29 cellular contexts compared by ENCODE assay signal in the genomic region with DNA sequence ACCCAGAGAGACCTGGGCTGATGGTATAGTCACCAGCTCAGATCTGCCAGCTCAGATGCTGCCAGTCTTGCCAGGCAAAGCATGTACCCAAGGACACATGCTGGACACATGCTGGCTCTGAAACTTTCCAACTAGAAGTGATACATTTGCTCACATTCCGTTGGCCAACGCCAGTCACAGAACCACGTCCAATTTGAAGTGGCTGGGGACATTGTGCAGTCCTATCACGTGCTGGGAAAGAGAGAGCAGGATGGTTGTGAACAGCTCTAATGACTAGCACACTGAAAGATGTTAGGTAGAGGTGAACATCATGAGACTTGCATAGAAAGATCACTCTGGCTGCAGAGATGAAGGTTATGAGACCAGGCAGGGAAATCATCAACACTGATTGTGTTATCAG.
"Had no signal": no experiment of that assay in that cellular context is flagged by ENCODE, and none has a peak within 500 bp of the region (broad histone marks: within the 10 kb centered on the region; RNA-seq: fewer than 3 reads in every experiment).

No MANE protein-coding gene starts in this region.

- H3K36me3 ChIP-seq: suprapubic skin, tibial nerve had no signal

- H3K36me3 Mint-ChIP-seq: activated CD4-positive, alpha-beta memory T cell treated with anti-CD3 and anti-CD28 coated beads for 36 hours; activated naive CD4-positive, alpha-beta T cell treated with anti-CD3 and anti-CD28 coated beads, Interleukin-2, amount 10 ng/mL, durations not matched to agents 7 days and 5 days; activated naive CD8-positive, alpha-beta T cell treated with anti-CD3 and anti-CD28 coated beads, Interleukin-2, amount 10 ng/mL, durations not matched to agents 7 days and 5 days; naive thymus-derived CD4-positive, alpha-beta T cell had no signal

- H3K4me3 ChIP-seq: ascending aorta, psoas muscle, suprapubic skin, tibial nerve had no signal

- FAIRE-seq: islet of Langerhans, TTC549 had no signal

- H3K9ac ChIP-seq: parathyroid adenoma had no signal

- H3K27ac ChIP-seq: ascending aorta, parathyroid adenoma, psoas muscle, suprapubic skin, tibial nerve, VCaP had no signal

- H2AFZ ChIP-seq: parathyroid adenoma had no signal

- H3K9me3 Mint-ChIP-seq: activated naive CD4-positive, alpha-beta T cell treated with anti-CD3 and anti-CD28 coated beads, Interleukin-2, amount 10 ng/mL, durations not matched to agents 7 days and 5 days; activated naive CD8-positive, alpha-beta T cell treated with anti-CD3 and anti-CD28 coated beads, Interleukin-2, amount 10 ng/mL, durations not matched to agents 7 days and 5 days; neural crest cell had no signal

- H3K79me2 ChIP-seq: parathyroid adenoma had no signal

- H3K27me3 ChIP-seq: ascending aorta, tibial nerve had no signal

- H3K27ac Mint-ChIP-seq: activated CD4-positive, alpha-beta memory T cell treated with anti-CD3 and anti-CD28 coated beads for 36 hours; activated naive CD4-positive, alpha-beta T cell treated with anti-CD3 and anti-CD28 coated beads, Interleukin-2, amount 10 ng/mL, durations not matched to agents 7 days and 5 days; activated naive CD8-positive, alpha-beta T cell treated with anti-CD3 and anti-CD28 coated beads, Interleukin-2, amount 10 ng/mL, durations not matched to agents 7 days and 5 days; dendritic cell treated with granulocyte-macrophage colony-stimulating factor and Interleukin-4, amounts not matched to agents 40 ng/mL and 50 ng/mL, for 4 days; endodermal cell; naive thymus-derived CD4-positive, alpha-beta T cell; T-helper 1 cell treated with Interleukin-12 subunit alpha and Interleukin-12 subunit beta and Interleukin-4 antibody, amounts not matched to agents 30 μg/mL and 1 μg/mL, for 36 hours had no signal

- DNase-seq: activated CD4-positive, alpha-beta memory T cell treated with anti-CD3 and anti-CD28 coated beads for 36 hours; activated CD4-positive, alpha-beta T cell treated with anti-CD3 and anti-CD28 coated beads for 4 hours; activated CD8-positive, alpha-beta memory T cell treated with anti-CD3 and anti-CD28 coated beads, Interleukin-2, amount 50 U/mL, for 4 hours; activated gamma-delta T cell; activated naive CD4-positive, alpha-beta T cell treated with anti-CD3 and anti-CD28 coated beads, Interleukin-2, amount 10 ng/mL, durations not matched to agents 7 days and 5 days; activated naive CD8-positive, alpha-beta T cell treated with anti-CD3 and anti-CD28 coated beads, Interleukin-2, amount 10 ng/mL, durations not matched to agents 7 days and 5 days; activated T-cell treated with anti-CD3 and anti-CD28 coated beads, Interleukin-2, amount 50 U/mL, for 1 hour; endodermal cell; foreskin melanocyte; midbrain; naive thymus-derived CD4-positive, alpha-beta T cell; occipital lobe; psoas muscle; stimulated activated CD4-positive, alpha-beta T cell treated with anti-CD3 and anti-CD28 coated beads, Interleukin-15, amount 100 ng/mL, for 24 hours; stimulated activated CD4-positive, alpha-beta T cell treated with anti-CD3 and anti-CD28 coated beads, Interleukin-2, amount 100 ng/mL, for 24 hours; stimulated activated naive CD4-positive, alpha-beta T cell; SW 1271; T-helper 9 cell had no signal

- H3K4me3 Mint-ChIP-seq: activated CD4-positive, alpha-beta memory T cell treated with anti-CD3 and anti-CD28 coated beads for 36 hours; activated naive CD4-positive, alpha-beta T cell treated with anti-CD3 and anti-CD28 coated beads, Interleukin-2, amount 10 ng/mL, durations not matched to agents 7 days and 5 days; activated naive CD8-positive, alpha-beta T cell treated with anti-CD3 and anti-CD28 coated beads, Interleukin-2, amount 10 ng/mL, durations not matched to agents 7 days and 5 days; central memory CD8-positive, alpha-beta T cell; dendritic cell treated with granulocyte-macrophage colony-stimulating factor and Interleukin-4, amounts not matched to agents 40 ng/mL and 50 ng/mL, for 4 days; endodermal cell; naive thymus-derived CD4-positive, alpha-beta T cell; neural crest cell; T-helper 1 cell treated with Interleukin-12 subunit alpha and Interleukin-12 subunit beta and Interleukin-4 antibody, amounts not matched to agents 30 μg/mL and 1 μg/mL, for 36 hours had no signal

- H3K4me1 Mint-ChIP-seq: activated naive CD4-positive, alpha-beta T cell treated with anti-CD3 and anti-CD28 coated beads, Interleukin-2, amount 10 ng/mL, durations not matched to agents 7 days and 5 days; activated naive CD8-positive, alpha-beta T cell treated with anti-CD3 and anti-CD28 coated beads, Interleukin-2, amount 10 ng/mL, durations not matched to agents 7 days and 5 days; central memory CD8-positive, alpha-beta T cell; endodermal cell; naive thymus-derived CD4-positive, alpha-beta T cell had no signal

- H3K4me1 ChIP-seq: parathyroid adenoma, psoas muscle had no signal

- H3K9me3 ChIP-seq: psoas muscle, suprapubic skin had no signal
